ENCODE assay signal across 7 cellular contexts in genomic region chr16:87518430-87518996, GRCh38. TPM values are rescaled to one million over a fixed set of nuclear protein-coding genes. Genes with fewer than 3 reads are reported as not detected.
DNase-seq lines count a peak whose midpoint lies in the region; ATAC-seq and TF ChIP-seq lines count a peak whose summit lies in the region.
"Not testable (repeated sequence)": the region's sequence is repeated elsewhere in the genome, so short reads cannot be mapped to it uniquely, and the experiment has no call there.

No MANE protein-coding gene starts in this region.

- not testable (repeated sequence) for H3K27ac Mint-ChIP-seq in H9

- not testable (repeated sequence) for H3K9me3 ChIP-seq in H9 (ENCODE audit: control insufficient read depth, low read depth, low read length); neuronal stem cell (replicated peaks in 1 of 2; ENCODE audit: control insufficient read depth in 2 of 2, insufficient read depth in 1 of 2, low read depth in 1 of 2, low read length in 2 of 2); stomach smooth muscle (ENCODE audit: control insufficient read depth in 2 of 2, low read length in 2 of 2)

- not testable (repeated sequence) for H2BK5ac ChIP-seq in H9 (ENCODE audit: insufficient read length, low read length); neuronal stem cell (ENCODE audit: low read length)

- not testable (repeated sequence) for H3K23me2 ChIP-seq in H9 (ENCODE audit: insufficient read length, low read depth, low read length, poor library complexity, severe bottlenecking)

- not testable (repeated sequence) for DNase-seq in H9; neuronal stem cell (ENCODE audit: low spot score)
- DNase-seq in cerebellum (ENCODE audit: low spot score) (peak; percentile 63), fibroblast of the aortic adventitia (ENCODE audit: low read depth) (peak; percentile 85), left colon (peak; percentile 44 to 49)

- H3K4me2 ChIP-seq in H9 (ENCODE audit: insufficient read depth, insufficient read length, low read length); neuronal stem cell (ENCODE audit: insufficient read depth, low read length, poor library complexity, severe bottlenecking): not testable (repeated sequence)

- H2AFZ ChIP-seq in H9 (ENCODE audit: low read length); neuronal stem cell (ENCODE audit: low read length): not testable (repeated sequence)

- not testable (repeated sequence) for H3K9ac ChIP-seq in H9 (ENCODE audit: extremely low read depth, insufficient read length, low read length); neuronal stem cell (ENCODE audit: low read depth, low read length, poor library complexity); stomach smooth muscle (ENCODE audit: low read length in 2 of 2)

- not testable (repeated sequence) for H4K8ac ChIP-seq in H9 (replicated peaks; ENCODE audit: insufficient read length, low read depth, low read length)
- peak overlapping the region; percentile 43 for H4K8ac ChIP-seq in neuronal stem cell (ENCODE audit: low read depth, low read length)

- H3K4ac ChIP-seq in H9 (ENCODE audit: low read depth, low read length); neuronal stem cell (ENCODE audit: low read length): not testable (repeated sequence)

- TF ChIP-seq CTCF in H9 (conservative IDR thresholded peaks at IDR 0.05); fibroblast of the aortic adventitia (IDR thresholded peaks at IDR 0.05; ENCODE audit: insufficient read depth, low read length): not testable (repeated sequence)

- peak overlapping the region; percentile 60; the same call in 1 of the 2 replicates for H3K14ac ChIP-seq in H9 (ENCODE audit: insufficient read depth, low read length)
- peak overlapping the region; percentile 99 for H3K14ac ChIP-seq in neuronal stem cell (ENCODE audit: low read length)

- H3K56ac ChIP-seq in H9 (ENCODE audit: insufficient read length, low read depth, low read length): not testable (repeated sequence)

- not testable (repeated sequence) for H2BK15ac ChIP-seq in H9 (ENCODE audit: low read depth, low read length); neuronal stem cell (ENCODE audit: low read length)

- not testable (repeated sequence) for H3K27me3 Mint-ChIP-seq in H9 (ENCODE audit: low read depth)

- not testable (repeated sequence) for H3K27me3 ChIP-seq in H9 (ENCODE audit: insufficient read depth, low read length); neuronal stem cell (ENCODE audit: control insufficient read depth in 3 of 3, insufficient read depth in 3 of 3, low read depth in 1 of 3, low read length in 3 of 3); stomach smooth muscle (ENCODE audit: control insufficient read depth in 1 of 2, insufficient read depth in 2 of 2, low read length in 2 of 2)

- H2BK20ac ChIP-seq in H9 (ENCODE audit: low read depth, low read length, poor library complexity, severe bottlenecking): not testable (repeated sequence)

- H3K36me3 ChIP-seq in neuronal stem cell (replicated peaks in 1 of 2; ENCODE audit: control insufficient read depth in 2 of 2, insufficient read depth in 2 of 2, low read length in 2 of 2); stomach smooth muscle (ENCODE audit: control insufficient read depth in 2 of 2, insufficient read depth in 2 of 2, low read length in 2 of 2): not testable (repeated sequence)

- not testable (repeated sequence) for H4K91ac ChIP-seq in H9 (ENCODE audit: insufficient read length, low read depth, low read length); neuronal stem cell (ENCODE audit: low read depth, low read length, poor library complexity)

- H3K4me1 Mint-ChIP-seq in H9: not testable (repeated sequence)

- peak; percentile 95 for ATAC-seq in SK-N-SH treated with all-trans-retinoic acid at 6 μM for 48 hours
- peak; percentile 24 for ATAC-seq in left colon

- not testable (repeated sequence) for H3K9me3 Mint-ChIP-seq in H9

- not testable (repeated sequence) for H3K18ac ChIP-seq in H9 (ENCODE audit: insufficient read length, low read depth, low read length)
- peak overlapping the region; percentile 57 for H3K18ac ChIP-seq in neuronal stem cell (ENCODE audit: low read length)

- no CpG with 5 or more reads among the region's 18 CpGs for WGBS in H9 (ENCODE audit: extremely low coverage, insufficient read length, low lambda C conversion rate)
- WGBS in neuronal stem cell (ENCODE audit: extremely low coverage in 2 of 2, insufficient read length in 2 of 2, insufficient replicate concordance in 1 of 2), 2 donors: no CpG with 5 or more reads among the region's 18 CpGs

- not testable (repeated sequence) for H4K5ac ChIP-seq in H9 (ENCODE audit: insufficient read length, low read depth, low read length)

- H2AK5ac ChIP-seq in H9 (ENCODE audit: insufficient read length, low read length): not testable (repeated sequence)
- peak overlapping the region; percentile 79 for H2AK5ac ChIP-seq in neuronal stem cell (ENCODE audit: low read depth, low read length)

- not testable (repeated sequence) for H3K36me3 Mint-ChIP-seq in H9 (ENCODE audit: insufficient read depth in 1 of 3, low read depth in 3 of 3)

- H3K4me1 ChIP-seq in H9 (ENCODE audit: insufficient read depth, low read length); neuronal stem cell (ENCODE audit: control insufficient read depth in 2 of 2, insufficient read depth in 1 of 2, low read depth in 1 of 2, low read length in 2 of 2): not testable (repeated sequence)
- H3K4me1 ChIP-seq in stomach smooth muscle (ENCODE audit: control insufficient read depth, insufficient read depth, low read length): peaks cover 23% of the 10 kb centered on the region

- H4K20me1 ChIP-seq in H9 (ENCODE audit: control insufficient read depth, insufficient read depth, insufficient read length): not testable (repeated sequence)

- H3K4me3 ChIP-seq in fibroblast of the aortic adventitia (ENCODE audit: low read depth, low read length) (peak overlapping the region; percentile 19), stomach smooth muscle (ENCODE audit: low read length in 2 of 2) (peak overlapping the region in 1 of 2 donors; percentile 44)
- H3K4me3 ChIP-seq in neuronal stem cell (ENCODE audit: low read length in 2 of 2): not testable (repeated sequence)

- H3T11ph ChIP-seq in H9 (ENCODE audit: low read length): not testable (repeated sequence)

- not testable (repeated sequence) for H3K27ac ChIP-seq in H9 (ENCODE audit: insufficient read length, low read depth, low read length); neuronal stem cell (replicated peaks; ENCODE audit: low read length)
- H3K27ac ChIP-seq in stomach smooth muscle (ENCODE audit: low read length): peak overlapping the region; percentile 69

- H2BK12ac ChIP-seq in H9 (ENCODE audit: insufficient read length, low read depth, low read length); neuronal stem cell (ENCODE audit: low read length): not testable (repeated sequence)

- H3K79me2 ChIP-seq in H9 (ENCODE audit: insufficient read depth, low read length): not testable (repeated sequence)

- not testable (repeated sequence) for H3K4me3 Mint-ChIP-seq in H9

- not testable (repeated sequence) for H3K79me1 ChIP-seq in H9 (ENCODE audit: insufficient read depth, low read depth, low read length, poor library complexity, severe bottlenecking); neuronal stem cell (ENCODE audit: low read depth, low read length)

- H2BK120ac ChIP-seq in H9 (ENCODE audit: low read depth, low read length, poor library complexity, severe bottlenecking); neuronal stem cell (ENCODE audit: low read depth, low read length): not testable (repeated sequence)

- intact Hi-C loops in left colon (cut with DNase I, micrococcal nuclease): not testable (repeated sequence)

- not testable (repeated sequence) for H3K23ac ChIP-seq in H9 (ENCODE audit: insufficient read length, low read depth, low read length)
- peak overlapping the region; percentile 57 for H3K23ac ChIP-seq in neuronal stem cell (ENCODE audit: low read depth, low read length, poor library complexity)

RNA-seq across cellular contexts. Expression of gene ZCCHC14, which starts 25.7 kb away (rescaled TPM):
- total RNA-seq in H9 (2021) (27.6 and 27.7 TPM in 2 replicates), cerebellum (45.1 TPM), fibroblast of the aortic adventitia (ENCODE audit: low replicate concordance) (17.1 and 24.5 TPM in 2 replicates), left colon (10 to 100 TPM; 30.3 to 30.7 TPM)
- 15.1 TPM for polyA plus RNA-seq in neuronal stem cell (2013, experiment 1 of 2)
- polyA plus RNA-seq in neuronal stem cell (2013, experiment 2 of 2): 15.8 TPM
